Comparison of ENCODE assay signal across 30 cellular contexts in the genomic region with DNA sequence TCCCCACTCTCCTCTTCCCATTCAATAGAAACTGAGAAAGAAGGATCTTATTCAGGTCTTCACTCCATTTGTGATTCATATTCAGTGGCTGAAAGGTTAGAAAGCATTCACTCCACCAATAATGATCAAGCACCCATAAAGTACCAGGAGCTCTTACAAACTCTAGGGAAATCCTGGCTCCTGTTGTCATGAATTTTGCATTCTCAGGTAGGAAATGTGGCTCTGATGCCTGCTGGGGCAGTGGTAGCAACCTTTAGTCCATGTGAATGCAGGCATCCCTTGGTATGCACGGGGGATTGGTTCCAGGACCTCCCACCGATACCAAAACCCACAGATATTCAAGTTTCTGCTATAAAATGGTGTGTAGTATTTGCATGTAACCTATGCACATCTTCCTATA. TPM values are rescaled to one million over a fixed set of nuclear protein-coding genes. Genes with fewer than 3 reads are reported as not detected.
"Had no signal": no experiment of that assay in that cellular context is flagged by ENCODE, and none has a peak within 500 bp of the region (broad histone marks: within the 10 kb centered on the region; RNA-seq: fewer than 3 reads in every experiment).

No MANE protein-coding gene starts in this region.

- H3K4me3 ChIP-seq: ascending aorta, cardiac muscle cell, MG63, Peyer's patch, SJSA1 had no signal

- H3K9ac ChIP-seq: SK-N-SH had no signal

- H3K36me3 ChIP-seq: ascending aorta, cardiac muscle cell, MG63, Peyer's patch, SJSA1 had no signal

- DNase-seq: activated CD4-positive, alpha-beta T cell treated with anti-CD3 and anti-CD28 coated beads for 36 hours; activated CD4-positive, alpha-beta T cell treated with anti-CD3 and anti-CD28 coated beads, Interleukin-2, amount 10 ng/mL, durations not matched to agents 7 days and 5 days; activated CD4-positive, alpha-beta T cell treated with anti-CD3 and anti-CD28 coated beads, Interleukin-2, amount 50 U/mL, for 48 hours; activated CD8-positive, alpha-beta T cell treated with anti-CD3 and anti-CD28 coated beads, Interleukin-2, amount 10 ng/mL, durations not matched to agents 7 days and 5 days; activated gamma-delta T cell; activated naive CD4-positive, alpha-beta T cell treated with Interleukin-2 at 50 U/mL for 16 hours; activated naive CD8-positive, alpha-beta T cell treated with anti-CD3 and anti-CD28 coated beads, Interleukin-2, amount 10 ng/mL, durations not matched to agents 7 days and 5 days; activated T-cell treated with anti-CD3 and anti-CD28 coated beads, Interleukin-2, amount 50 U/mL, for 24 hours; amygdala; MG63; NCI-H1048; NCI-H1105 treated with DMSO at 0.1 percent for 48 hours; NCI-H1436; NCI-H1694; NCI-H1930; NCI-H2081 treated with DMSO at 0.1 percent for 48 hours; NCI-H226; NCI-H446 treated with DMSO at 0.1 percent for 48 hours; NCI-H526; NCI-H748 treated with DMSO at 0.1 percent for 48 hours; PC-3; Peyer's patch; RPMI8226; SHP77 treated with DMSO at 0.1 percent for 48 hours; SK-N-SH had no signal

- H3K4me2 ChIP-seq: SK-N-SH had no signal

- H3K27me3 ChIP-seq: ascending aorta, Peyer's patch had no signal

- H3K27ac ChIP-seq: ascending aorta, cardiac muscle cell, Peyer's patch, SJSA1 had no signal

- ATAC-seq: activated CD4-positive, alpha-beta T cell treated with anti-CD3 and anti-CD28 coated beads for 36 hours; activated CD4-positive, CD25-positive, alpha-beta regulatory T cell treated with anti-CD3 and anti-CD28 coated beads, Interleukin-2, amount 50 U/mL, for 24 hours; activated CD8-positive, alpha-beta T cell treated with anti-CD3 and anti-CD28 coated beads, Interleukin-2, amount 10 ng/mL, durations not matched to agents 7 days and 5 days; PC-3 had no signal

- H3K9me3 ChIP-seq: ascending aorta, MG63, Peyer's patch, SJSA1, SK-N-SH had no signal

RNA-seq across cellular contexts. Expression of a gene that starts 3.6 kb away (rescaled TPM):
- total RNA-seq: activated CD4-positive, alpha-beta T cell treated with anti-CD3 and anti-CD28 coated beads, Interleukin-2, amount 10 ng/mL, durations not matched to agents 7 days and 5 days; chondrocyte; PC-3; SJSA1 had no signal
- polyA plus RNA-seq: cardiac muscle cell had no signal
